8 cellular contexts compared by ENCODE assay signal in genomic region chr16:5490499-5490898, GRCh38.
A peak's percentile ranks its signal among the peaks of the same experiment; 100 is the strongest.
DNase-seq lines count a peak whose midpoint lies in the region; ATAC-seq and TF ChIP-seq lines count a peak whose summit lies in the region.

No MANE protein-coding gene starts in this region.

- H3K4me1 Mint-ChIP-seq in endothelial cell (ENCODE audit: unreplicated experiment): no peaks in the 10 kb centered on the region
- H3K4me1 Mint-ChIP-seq in stimulated activated effector memory CD8-positive, alpha-beta T cell treated with anti-CD3 and anti-CD28 coated beads, Interleukin-12 subunit alpha, Interleukin-12 subunit beta, amount 100 ng/mL, for 72 hours: no peaks in the 10 kb centered on the region

- 7 to 14% (median 13%) methylated on average over 15 to 18 of the region's 18 CpGs for whole genome bisulfite sequencing in stomach, 5 donors

- no peak for TF ChIP-seq POLR2A in stomach (IDR thresholded peaks at IDR 0.05)

- TF ChIP-seq EP300 in stomach (IDR thresholded peaks at IDR 0.05): no peak

- H3K4me1 ChIP-seq in stomach: no peaks in the 10 kb centered on the region

- no peaks in the 10 kb centered on the region for H3K36me3 ChIP-seq in stomach

- no peaks in the 10 kb centered on the region for H3K9me3 ChIP-seq in stomach

- H3K27ac ChIP-seq in 22Rv1 (no peak overlapping the region), stomach (no peak overlapping the region)

- peaks cover 0 to 13% (median 0%) of the 10 kb centered on the region in 3 donors for H3K27me3 ChIP-seq in stomach

- no peaks in the 10 kb centered on the region for H3K9me3 Mint-ChIP-seq in endothelial cell (ENCODE audit: unreplicated experiment)
- H3K9me3 Mint-ChIP-seq in stimulated activated effector memory CD8-positive, alpha-beta T cell treated with anti-CD3 and anti-CD28 coated beads, Interleukin-12 subunit alpha, Interleukin-12 subunit beta, amount 100 ng/mL, for 72 hours: no peaks in the 10 kb centered on the region

- peaks cover 2% of the 10 kb centered on the region for H3K27me3 Mint-ChIP-seq in endothelial cell (ENCODE audit: unreplicated experiment)

- H3K36me3 Mint-ChIP-seq in endothelial cell (ENCODE audit: low read depth, unreplicated experiment): no peaks in the 10 kb centered on the region
- H3K36me3 Mint-ChIP-seq in stimulated activated effector memory CD8-positive, alpha-beta T cell treated with anti-CD3 and anti-CD28 coated beads, Interleukin-12 subunit alpha, Interleukin-12 subunit beta, amount 100 ng/mL, for 72 hours: no peaks in the 10 kb centered on the region

- DNase-seq in DMS153 (lab: John Stamatoyannopoulos, UW) (peak; percentile 2), NCI-H82 (lab: John Stamatoyannopoulos, UW) (peak; percentile 81), endothelial cell (ENCODE audit: low spot score) (peak; percentile 79), putamen (ENCODE audit: low spot score) (peak; percentile 15), stomach (no peak)
- no peak for DNase-seq in stimulated activated effector memory CD8-positive, alpha-beta T cell treated with anti-CD3 and anti-CD28 coated beads, Interleukin-12 subunit alpha, Interleukin-12 subunit beta, amount 100 ng/mL, for 72 hours (ENCODE audit: low spot score in 2 of 2)

- no peak overlapping the region for H3K4me3 ChIP-seq in stomach

- H3K27ac Mint-ChIP-seq in endothelial cell (ENCODE audit: unreplicated experiment): no peak overlapping the region
- no peak overlapping the region for H3K27ac Mint-ChIP-seq in stimulated activated effector memory CD8-positive, alpha-beta T cell treated with anti-CD3 and anti-CD28 coated beads, Interleukin-12 subunit alpha, Interleukin-12 subunit beta, amount 100 ng/mL, for 72 hours

- TF ChIP-seq CTCF in 22Rv1 (IDR thresholded peaks at IDR 0.05) (peak; percentile 94), endothelial cell (IDR thresholded peaks at IDR 0.05; ENCODE audit: unreplicated experiment) (peak; percentile 99), stomach (IDR thresholded peaks at IDR 0.05) (peak in 3 of 7 experiments; percentile 15 to 43 (median 28))

- no peak overlapping the region for H3K4me3 Mint-ChIP-seq in endothelial cell (ENCODE audit: unreplicated experiment)
- no peak overlapping the region for H3K4me3 Mint-ChIP-seq in stimulated activated effector memory CD8-positive, alpha-beta T cell treated with anti-CD3 and anti-CD28 coated beads, Interleukin-12 subunit alpha, Interleukin-12 subunit beta, amount 100 ng/mL, for 72 hours

- intact Hi-C loops in stomach (cut with DNase I; ENCODE audit: low total_unique reads): no loop called here

- no peak for ATAC-seq in stimulated activated effector memory CD8-positive, alpha-beta T cell treated with anti-CD3 and anti-CD28 coated beads, Interleukin-12 subunit alpha, Interleukin-12 subunit beta, amount 100 ng/mL, for 72 hours
- ATAC-seq in GM21526 (IDR thresholded peaks at IDR 0.05; ENCODE audit: low FRiP score, unreplicated experiment): no peak

Comparison
In these comparisons a context has a peak if more than half of its experiments do, and no peak if none do; other contexts are left out.
1. DNase-seq: peak in DMS153 (single experiment), NCI-H82 (single experiment), endothelial cell (single experiment) and putamen (single experiment); none in stomach (single experiment) and stimulated activated effector memory CD8-positive, alpha-beta T cell treated with anti-CD3 and anti-CD28 coated beads, Interleukin-12 subunit alpha, Interleukin-12 subunit beta, amount 100 ng/mL, for 72 hours (0 of 2).